13 cellular contexts compared by ENCODE assay signal in the genomic region with DNA sequence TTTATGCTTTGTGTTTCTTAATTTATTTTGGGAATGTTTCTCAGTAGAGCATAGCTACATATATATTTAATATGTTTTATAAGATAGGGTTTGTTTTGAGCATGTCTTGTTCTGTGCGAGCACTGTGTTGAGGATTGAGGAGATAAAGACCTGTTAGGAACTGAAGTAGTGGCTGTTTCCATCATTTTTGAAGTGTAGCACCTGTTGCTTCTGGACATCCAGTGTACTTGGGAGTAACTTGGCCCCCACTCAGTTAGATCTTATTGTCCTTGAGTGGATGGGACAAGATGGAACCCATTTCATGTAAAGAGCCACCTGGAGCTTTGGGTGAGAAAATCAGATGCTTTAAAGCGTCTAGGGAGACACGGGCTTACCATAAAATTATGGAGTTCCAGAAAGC.
"Had no signal": no experiment of that assay in that cellular context is flagged by ENCODE, and none has a peak within 500 bp of the region (broad histone marks: within the 10 kb centered on the region; RNA-seq: fewer than 3 reads in every experiment).

No MANE protein-coding gene starts in this region.

- H3K27ac ChIP-seq: foreskin keratinocyte, hepatocyte, neural progenitor cell, ovary, suprapubic skin, thyroid gland had no signal

- H3K36me3 Mint-ChIP-seq: type B pancreatic cell had no signal

- H3K27ac Mint-ChIP-seq: neural progenitor cell had no signal

- H2AFZ ChIP-seq: hepatocyte, neural progenitor cell had no signal

- H3K4me3 Mint-ChIP-seq: naive thymus-derived CD4-positive, alpha-beta T cell; neural progenitor cell; type B pancreatic cell had no signal

- H3K9ac ChIP-seq: neural progenitor cell had no signal

- H3K36me3 ChIP-seq: neural progenitor cell, ovary, thyroid gland, uterus had no signal

- H3K9me3 ChIP-seq: ovary, suprapubic skin, thyroid gland, uterus had no signal

- H3K27me3 Mint-ChIP-seq: naive thymus-derived CD4-positive, alpha-beta T cell; type B pancreatic cell had no signal

- H3K4me3 ChIP-seq: hepatocyte, neural progenitor cell, ovary, suprapubic skin, thyroid gland, uterus had no signal

- H3K4me2 ChIP-seq: hepatocyte, neural progenitor cell had no signal

- DNase-seq: left colon; stimulated activated CD4-positive, alpha-beta T cell treated with anti-CD3 and anti-CD28 coated beads, Interleukin-12 subunit alpha, Interleukin-12 subunit beta, amount 100 ng/mL, for 4 hours; stimulated activated CD4-positive, alpha-beta T cell treated with anti-CD3 and anti-CD28 coated beads, Interleukin-2, amount 100 ng/mL, for 48 hours; stimulated activated naive CD8-positive, alpha-beta T cell treated with anti-CD3 and anti-CD28 coated beads, Interleukin-15, Interleukin-2, amounts not matched to agents 100 U/mL and 50 U/mL, for 24 hours had no signal

- H3K9me3 Mint-ChIP-seq: naive thymus-derived CD4-positive, alpha-beta T cell; neural progenitor cell; type B pancreatic cell had no signal

- H3K4me1 ChIP-seq: foreskin keratinocyte, neural progenitor cell, uterus had no signal

- H3K27me3 ChIP-seq: foreskin keratinocyte, hepatocyte, neural progenitor cell, ovary, suprapubic skin, thyroid gland, uterus had no signal
